Comparison of ENCODE assay signal across 24 cellular contexts in genomic region chr16:84196727-84197486, GRCh38. TPM values are rescaled to one million over a fixed set of nuclear protein-coding genes. Genes with fewer than 3 reads are reported as not detected.
DNase-seq lines count a peak whose midpoint lies in the region; ATAC-seq, FAIRE-seq and TF ChIP-seq lines count a peak whose summit lies in the region.
"Had no signal": no experiment of that assay in that cellular context is flagged by ENCODE, and none has a peak within 500 bp of the region (broad histone marks: within the 10 kb centered on the region; RNA-seq: fewer than 3 reads in every experiment).

No MANE protein-coding gene starts in this region.

- H2BK120ac ChIP-seq in H1 (replicated peaks; ENCODE audit: low read depth, low read length), result no peak overlapping the region

- no peak overlapping the region for H3K14ac ChIP-seq in H1 (ENCODE audit: insufficient read length)

- H4K8ac ChIP-seq in H1 (ENCODE audit: extremely low read depth, insufficient read depth, low read length), result no peak overlapping the region

- H2BK15ac ChIP-seq in H1 (ENCODE audit: low read length), result no peak overlapping the region

- WGBS in H1 (ENCODE audit: extremely low coverage in 1 of 2, insufficient coverage in 1 of 2, insufficient read length in 1 of 2, insufficient replicate concordance in 2 of 2, low coverage in 1 of 2, low lambda C conversion rate in 2 of 2, missing lambda C conversion rate in 1 of 2), 2 experiments, result 83% methylated on average over 9 of the region's 19 CpGs; no CpG with 5 or more reads in 1 of the 2 experiments
- 48% methylated on average over 19 of the region's 19 CpGs for WGBS in prostate gland

- H2BK5ac ChIP-seq in H1 (ENCODE audit: low read depth, low read length), result no peak overlapping the region

- TF ChIP-seq RAD21 in H1 (IDR thresholded peaks at IDR 0.05 in 1 of 2, conservative IDR thresholded peaks at IDR 0.05 in 1 of 2; ENCODE audit: low read depth in 2 of 2, low read length in 2 of 2), result no peak

- no peak overlapping the region for H4K91ac ChIP-seq in H1 (replicated peaks; ENCODE audit: insufficient read length, low read length)

- H3K27ac ChIP-seq in RWPE1 (peak overlapping the region; percentile 6; the same call in 1 of the 2 replicates), H1 (ENCODE audit: low read depth, low read length) (no peak overlapping the region), prostate gland (peak overlapping the region; percentile 45 to 67), SJCRH30 (no peak overlapping the region)
- H3K27ac ChIP-seq: adrenal gland, dorsolateral prefrontal cortex had no signal

- no peak for FAIRE-seq in H1 (lab: Jason Lieb, UNC)
- FAIRE-seq: D721Med, islet of Langerhans, small intestine had no signal

- H3K27me3 ChIP-seq in H1 (replicated peaks in 1 of 4; ENCODE audit: control insufficient read depth in 3 of 4, extremely low read depth in 1 of 4, insufficient read depth in 3 of 4, low read length in 3 of 4), result no peaks in the 10 kb centered on the region
- H3K27me3 ChIP-seq in prostate gland (replicated peaks; ENCODE audit: insufficient read depth), result no peaks in the 10 kb centered on the region
- H3K27me3 ChIP-seq in SJCRH30, result no peaks in the 10 kb centered on the region
- H3K27me3 ChIP-seq: adrenal gland had no signal

- no peaks in the 10 kb centered on the region for H3K23me2 ChIP-seq in H1 (ENCODE audit: low read depth, low read length)

- H3K4me2 ChIP-seq in H1 (ENCODE audit: insufficient read depth in 1 of 2, low read depth in 2 of 2, low read length in 2 of 2), result no peak overlapping the region

- H3K18ac ChIP-seq in H1 (ENCODE audit: extremely low read depth, low read length), result no peak overlapping the region; the same call in 1 of the 2 replicates

- no peak overlapping the region for H3K9ac ChIP-seq in H1 (replicated peaks in 1 of 4; ENCODE audit: extremely low read depth in 1 of 4, low read depth in 3 of 4, low read length in 3 of 4)

- no peak overlapping the region for H3K4me3 ChIP-seq in H1 (ENCODE audit: extremely low read depth in 1 of 4, insufficient read depth in 2 of 4, low read depth in 3 of 4, low read length in 4 of 4)
- H3K4me3 ChIP-seq in prostate gland, result no peak overlapping the region
- no peak overlapping the region for H3K4me3 ChIP-seq in SJCRH30
- H3K4me3 ChIP-seq: adrenal gland, dorsolateral prefrontal cortex had no signal

- H3K36me3 ChIP-seq in H1 (ENCODE audit: control insufficient read depth in 2 of 4, insufficient read depth in 4 of 4, low read length in 3 of 4), result no peaks in the 10 kb centered on the region
- no peaks in the 10 kb centered on the region for H3K36me3 ChIP-seq in prostate gland
- H3K36me3 ChIP-seq in SJCRH30, result no peaks in the 10 kb centered on the region
- H3K36me3 ChIP-seq: adrenal gland had no signal

- H2BK20ac ChIP-seq in H1 (ENCODE audit: low read length), result no peak overlapping the region

- H3K4ac ChIP-seq in H1 (replicated peaks; ENCODE audit: insufficient read length, low read depth, low read length), result no peak overlapping the region

- POLR2A ChIA-PET in RWPE1 (lab: Yijun Ruan, JAX; ENCODE audit: low non-redundant PET), result no interaction called here
- POLR2A ChIA-PET in H1 (lab: Charles Lee; ENCODE audit: partially characterized antibody), result interaction anchor here (1.0 kb wide), 1 partner anchor 10 kb away, joined by 3 read pairs; the partner anchor contains the start of gene TAF1C

- H3K56ac ChIP-seq in H1 (replicated peaks; ENCODE audit: insufficient read length, low read depth, low read length), result no peak overlapping the region

- CTCF ChIA-PET in RWPE1 (lab: Yijun Ruan, JAX) (interaction anchor here (0.7 to 2.8 kb wide), 2 partner anchors 10 to 287 kb away, joined by 3 to 15 read pairs; partner anchors contain the start of gene TAF1C), H1 (lab: Charles Lee; ENCODE audit: partially characterized antibody) (interaction anchor here (0.6 to 1.9 kb wide), 3 partner anchors 10 to 286 kb away, joined by 3 to 7 read pairs (median 3); partner anchors contain the start of gene TAF1C)

- no peak overlapping the region for H3K23ac ChIP-seq in H1 (ENCODE audit: insufficient read length)

- H2BK12ac ChIP-seq in H1 (ENCODE audit: low read depth, low read length), result 0 out of 2 replicates have a peak overlapping the region, but pooled peaks have one; percentile 75

- TF ChIP-seq EP300 in H1 (IDR thresholded peaks at IDR 0.05; ENCODE audit: borderline replicate concordance in 1 of 2, low read depth in 2 of 2, low read length in 2 of 2), result no peak

- no peak overlapping the region for H4K5ac ChIP-seq in H1 (ENCODE audit: insufficient read length, low read depth, low read length)

- peak; percentile 62 for DNase-seq in RWPE1 (ENCODE audit: low spot score)
- no peak for DNase-seq in H1 (ENCODE audit: low read depth in 1 of 2, low spot score in 2 of 2)
- peak; percentile 69 for DNase-seq in prostate gland (ENCODE audit: low spot score)
- no peak for DNase-seq in SJCRH30
- DNase-seq: adrenal gland; AML-193; dorsolateral prefrontal cortex; head of caudate nucleus; naive thymus-derived CD4-positive, alpha-beta T cell; NCI-H1694; NCI-H2227 treated with DMSO at 0.1 percent for 48 hours; small intestine; stimulated activated CD4-positive, alpha-beta T cell treated with anti-CD3 and anti-CD28 coated beads, Interleukin-4, amount 100 ng/mL, for 4 hours; stimulated activated CD8-positive, alpha-beta memory T cell treated with anti-CD3 and anti-CD28 coated beads, Interleukin-4, amount 100 ng/mL, for 48 hours; T-cell had no signal

- no peaks in the 10 kb centered on the region for H3K79me1 ChIP-seq in H1 (ENCODE audit: low read depth, low read length)

- H4K20me1 ChIP-seq in H1 (replicated peaks in 1 of 2; ENCODE audit: control insufficient read depth in 1 of 2, insufficient read depth in 2 of 2, low read length in 2 of 2), result no peaks in the 10 kb centered on the region

- H3K4me1 ChIP-seq in H1 (replicated peaks in 1 of 4; ENCODE audit: control insufficient read depth in 3 of 4, insufficient read depth in 4 of 4, low read length in 3 of 4) (peaks cover 0 to 3% (median under 1%) of the 10 kb centered on the region in 4 experiments; a peak in 2 of 7 replicates), prostate gland (replicated peaks) (no peaks in the 10 kb centered on the region), SJCRH30 (no peaks in the 10 kb centered on the region)
- H3K4me1 ChIP-seq: adrenal gland had no signal

- intact Hi-C loops in prostate gland (cut with DNase I), result no loop called here

- H3K9me3 ChIP-seq in H1 (ENCODE audit: insufficient read depth in 2 of 2, low read depth in 1 of 2, low read length in 1 of 2), result no peaks in the 10 kb centered on the region
- H3K9me3 ChIP-seq in prostate gland, result no peaks in the 10 kb centered on the region
- H3K9me3 ChIP-seq in SJCRH30 (replicated peaks), result no peaks in the 10 kb centered on the region
- H3K9me3 ChIP-seq: adrenal gland had no signal

- H2AK5ac ChIP-seq in H1 (ENCODE audit: low read depth, low read length), result no peak overlapping the region

- no peak for TF ChIP-seq POLR2A in H1 (IDR thresholded peaks at IDR 0.05; ENCODE audit: control extremely low read depth in 1 of 2, low read depth in 2 of 2, low read length in 2 of 2)
- TF ChIP-seq POLR2A in prostate gland (IDR thresholded peaks at IDR 0.05), result peak; percentile 25

- H2AFZ ChIP-seq in H1 (ENCODE audit: low read length), result no peak overlapping the region

- no peak for ATAC-seq in GM21528 (IDR thresholded peaks at IDR 0.05; ENCODE audit: low FRiP score, unreplicated experiment)
- ATAC-seq: naive thymus-derived CD4-positive, alpha-beta T cell; T-cell had no signal

- no peaks in the 10 kb centered on the region for H3K79me2 ChIP-seq in H1 (ENCODE audit: control insufficient read depth in 1 of 2, insufficient read depth in 2 of 2, low read length in 2 of 2)

- TF ChIP-seq CTCF in RWPE1 (conservative IDR thresholded peaks at IDR 0.05; ENCODE audit: low read depth), result no peak
- TF ChIP-seq CTCF in H1 (IDR thresholded peaks at IDR 0.05; ENCODE audit: control extremely low read depth in 1 of 3, insufficient read depth in 1 of 3, low read depth in 1 of 3, low read length in 3 of 3), result no peak
- peak in 2 of 4 experiments; percentile 6 to 9 for TF ChIP-seq CTCF in prostate gland (IDR thresholded peaks at IDR 0.05)

RNA-seq across cellular contexts. Expression of gene ADAD2, which starts 6.0 kb away (rescaled TPM):
- 1.3 and 1.6 TPM in 2 replicates for total RNA-seq in H1 (2021; fragmentation: NEBNext Ultra II Directional; extraction: Animal tissue kit (Norgen Biotek cat#: 25700))
- 1.2 and 2.3 TPM in 2 replicates for polyA plus RNA-seq in H1 (2011; rRNA removed)
- 1.8 TPM for polyA plus RNA-seq in H1 (2011; cell fraction: cytosol; rRNA removed)
- 4.1 TPM for polyA plus RNA-seq in H1 (2011; cell fraction: nucleus; rRNA removed)
- 0.64 to 0.78 TPM (median 0.70 TPM) in 4 replicates for polyA plus RNA-seq in H1 (2012, experiment 1 of 2)
- polyA plus RNA-seq in H1 (2012, experiment 2 of 2), result 0.46 TPM
- polyA plus RNA-seq in H1 (2013, experiment 1 of 2), result 0.51 TPM
- polyA plus RNA-seq in H1 (2013, experiment 2 of 2), result 0.33 TPM
- 0.17 and 0.25 TPM in 2 replicates for polyA minus RNA-seq in H1 (2011; rRNA and poly(A)+ RNA removed)
- polyA minus RNA-seq in H1 (2011; cell fraction: cytosol; rRNA and poly(A)+ RNA removed), result 1.9 TPM
- 0.90 TPM for polyA minus RNA-seq in H1 (2011; cell fraction: nucleus; rRNA and poly(A)+ RNA removed)
- total RNA-seq in prostate gland, result 10 to 100 TPM in 1 of 2 donors, under 1 TPM in 1; 0.91 to 47.7 TPM
- 0.22 and 0.71 TPM in 2 replicates for total RNA-seq in SJCRH30 (2014; rRNA removed; shearing (Covaris generic))
- total RNA-seq: lung microvascular endothelial cell, M059J, posterior vena cava, temporal lobe had no signal
- polyA plus RNA-seq: naive thymus-derived CD4-positive, alpha-beta T cell had no signal

RNA-seq across cellular contexts. Expression of gene TAF1C, which starts 10.1 kb away (rescaled TPM):
- 63.8 and 68.0 TPM in 2 replicates for total RNA-seq in H1 (2021; fragmentation: NEBNext Ultra II Directional; extraction: Animal tissue kit (Norgen Biotek cat#: 25700))
- 44.6 and 81.6 TPM in 2 replicates for polyA plus RNA-seq in H1 (2011; rRNA removed)
- 60.1 TPM for polyA plus RNA-seq in H1 (2011; cell fraction: cytosol; rRNA removed)
- 466 TPM for polyA plus RNA-seq in H1 (2011; cell fraction: nucleus; rRNA removed)
- polyA plus RNA-seq in H1 (2012, experiment 1 of 2), result 65.5 to 73.4 TPM (median 68.4 TPM) in 4 replicates
- polyA plus RNA-seq in H1 (2012, experiment 2 of 2), result 42.0 TPM
- polyA plus RNA-seq in H1 (2013, experiment 1 of 2), result 52.5 TPM
- polyA plus RNA-seq in H1 (2013, experiment 2 of 2), result 44.5 TPM
- polyA minus RNA-seq in H1 (2011; rRNA and poly(A)+ RNA removed), result 38.9 and 40.4 TPM in 2 replicates
- 37.3 TPM for polyA minus RNA-seq in H1 (2011; cell fraction: cytosol; rRNA and poly(A)+ RNA removed)
- 82.2 TPM for polyA minus RNA-seq in H1 (2011; cell fraction: nucleus; rRNA and poly(A)+ RNA removed)
- 10 to 100 TPM; 53.4 to 87.9 TPM for total RNA-seq in prostate gland
- total RNA-seq in SJCRH30 (2014; rRNA removed; shearing (Covaris generic)), result 13.8 and 17.1 TPM in 2 replicates

RNA-seq across cellular contexts. Expression of gene KCNG4, which starts 42.9 kb away (rescaled TPM):
- not detected in 2 replicates for total RNA-seq in H1 (2021; fragmentation: NEBNext Ultra II Directional; extraction: Animal tissue kit (Norgen Biotek cat#: 25700))
- polyA plus RNA-seq in H1 (2011; rRNA removed), result not detected in 2 replicates
- polyA plus RNA-seq in H1 (2011; cell fraction: cytosol; rRNA removed), result not detected
- not detected for polyA plus RNA-seq in H1 (2011; cell fraction: nucleus; rRNA removed)
- not detected in 4 replicates for polyA plus RNA-seq in H1 (2012, experiment 1 of 2)
- not detected for polyA plus RNA-seq in H1 (2012, experiment 2 of 2)
- polyA plus RNA-seq in H1 (2013, experiment 1 of 2), result not detected
- polyA plus RNA-seq in H1 (2013, experiment 2 of 2), result not detected
- polyA minus RNA-seq in H1 (2011; rRNA and poly(A)+ RNA removed), result 0.02 TPM in 1 of 2 replicates, not detected in the other
- polyA minus RNA-seq in H1 (2011; cell fraction: cytosol; rRNA and poly(A)+ RNA removed), result not detected
- not detected for polyA minus RNA-seq in H1 (2011; cell fraction: nucleus; rRNA and poly(A)+ RNA removed)
- total RNA-seq in prostate gland, result not detected
- total RNA-seq in SJCRH30 (2014; rRNA removed; shearing (Covaris generic)), result 2.1 and 2.4 TPM in 2 replicates
- total RNA-seq: activated CD8-positive, alpha-beta memory T cell treated with anti-CD3 and anti-CD28 coated beads for 36 hours; cardiac septum; lung microvascular endothelial cell; M059J; naive thymus-derived CD4-positive, alpha-beta T cell; posterior vena cava; T-cell; temporal lobe had no signal
- polyA plus RNA-seq: naive thymus-derived CD4-positive, alpha-beta T cell; small intestine had no signal

RNA-seq across cellular contexts. Expression of gene DNAAF1, which starts 51.8 kb away (rescaled TPM):
- 0.09 and 0.27 TPM in 2 replicates for total RNA-seq in H1 (2021; fragmentation: NEBNext Ultra II Directional; extraction: Animal tissue kit (Norgen Biotek cat#: 25700))
- 0.06 and 0.15 TPM in 2 replicates for polyA plus RNA-seq in H1 (2011; rRNA removed)
- polyA plus RNA-seq in H1 (2011; cell fraction: cytosol; rRNA removed), result 0.12 TPM
- polyA plus RNA-seq in H1 (2011; cell fraction: nucleus; rRNA removed), result 0.58 TPM
- 0.36 to 2.1 TPM (median 0.61 TPM) in 4 replicates for polyA plus RNA-seq in H1 (2012, experiment 1 of 2)
- polyA plus RNA-seq in H1 (2012, experiment 2 of 2), result 0.25 TPM
- 0.10 TPM for polyA plus RNA-seq in H1 (2013, experiment 1 of 2)
- polyA plus RNA-seq in H1 (2013, experiment 2 of 2), result 0.13 TPM
- 0.13 and 0.20 TPM in 2 replicates for polyA minus RNA-seq in H1 (2011; rRNA and poly(A)+ RNA removed)
- polyA minus RNA-seq in H1 (2011; cell fraction: cytosol; rRNA and poly(A)+ RNA removed), result not detected
- not detected for polyA minus RNA-seq in H1 (2011; cell fraction: nucleus; rRNA and poly(A)+ RNA removed)
- 1 to 10 TPM in 1 of 2 donors, under 1 TPM in 1; 0.32 to 8.2 TPM for total RNA-seq in prostate gland
- total RNA-seq in SJCRH30 (2014; rRNA removed; shearing (Covaris generic)), result 0.18 TPM in 1 of 2 replicates, not detected in the other
- total RNA-seq: cardiac septum, M059J, posterior vena cava had no signal

RNA-seq across cellular contexts. Expression of gene HSDL1, which starts 51.9 kb away (rescaled TPM):
- total RNA-seq in H1 (2021; fragmentation: NEBNext Ultra II Directional; extraction: Animal tissue kit (Norgen Biotek cat#: 25700)), result 55.7 and 58.5 TPM in 2 replicates
- 18.2 and 25.0 TPM in 2 replicates for polyA plus RNA-seq in H1 (2011; rRNA removed)
- 34.1 TPM for polyA plus RNA-seq in H1 (2011; cell fraction: cytosol; rRNA removed)
- polyA plus RNA-seq in H1 (2011; cell fraction: nucleus; rRNA removed), result 16.4 TPM
- 30.7 to 44.0 TPM (median 34.1 TPM) in 4 replicates for polyA plus RNA-seq in H1 (2012, experiment 1 of 2)
- 4.5 TPM for polyA plus RNA-seq in H1 (2012, experiment 2 of 2)
- polyA plus RNA-seq in H1 (2013, experiment 1 of 2), result 26.5 TPM
- 28.9 TPM for polyA plus RNA-seq in H1 (2013, experiment 2 of 2)
- 54.2 and 75.7 TPM in 2 replicates for polyA minus RNA-seq in H1 (2011; rRNA and poly(A)+ RNA removed)
- polyA minus RNA-seq in H1 (2011; cell fraction: cytosol; rRNA and poly(A)+ RNA removed), result 24.4 TPM
- 18.6 TPM for polyA minus RNA-seq in H1 (2011; cell fraction: nucleus; rRNA and poly(A)+ RNA removed)
- total RNA-seq in prostate gland, result 10 to 100 TPM; 12.0 to 17.3 TPM
- total RNA-seq in SJCRH30 (2014; rRNA removed; shearing (Covaris generic)), result 22.1 and 22.5 TPM in 2 replicates

Comparison
In these comparisons a context has a peak if more than half of its experiments do, and no peak if none do; other contexts are left out.
1. DNase-seq: peak in RWPE1 (single experiment) and prostate gland (single experiment); none in H1 (0 of 2) and SJCRH30 (0 of 2).
2. H3K27ac ChIP-seq: peak in RWPE1 (single experiment) and prostate gland (2 of 2); none in H1 (single experiment) and SJCRH30 (single experiment).